Comparison of ENCODE assay signal across 21 cellular contexts in the genomic region with DNA sequence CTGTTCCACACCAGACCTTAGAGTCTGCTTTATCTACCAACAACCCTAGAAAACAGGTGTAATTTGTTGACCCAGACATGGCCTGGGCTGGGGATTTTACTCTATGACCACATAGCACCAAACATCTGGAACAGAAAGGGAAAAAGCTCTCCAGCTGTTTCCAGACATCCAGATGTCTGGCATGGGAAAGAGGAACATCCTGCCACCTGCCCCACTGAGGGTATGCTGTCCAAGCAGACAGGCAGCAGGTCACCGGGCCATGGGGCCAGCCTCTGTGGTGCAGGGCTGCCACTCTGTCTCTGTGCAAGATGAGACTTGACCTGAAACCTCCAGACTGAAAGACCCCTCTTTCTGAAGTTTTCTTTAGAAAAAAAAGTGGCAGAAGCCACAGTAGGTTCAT.
"Had no signal": no experiment of that assay in that cellular context is flagged by ENCODE, and none has a peak within 500 bp of the region (broad histone marks: within the 10 kb centered on the region; RNA-seq: fewer than 3 reads in every experiment).

No MANE protein-coding gene starts in this region.

- H3K36me3 ChIP-seq: cardiac muscle cell, neutrophil, ovary, prostate gland, upper lobe of left lung had no signal

- H3K27me3 ChIP-seq: body of pancreas, neutrophil, ovary, upper lobe of left lung had no signal

- H3K4me3 Mint-ChIP-seq: activated CD4-positive, alpha-beta memory T cell treated with anti-CD3 and anti-CD28 coated beads, Interleukin-2, amount 10 ng/mL, durations not matched to agents 7 days and 5 days; activated CD8-positive, alpha-beta memory T cell treated with anti-CD3 and anti-CD28 coated beads, Interleukin-2, amount 10 ng/mL, durations not matched to agents 7 days and 5 days; activated naive CD4-positive, alpha-beta T cell treated with anti-CD3 and anti-CD28 coated beads, Interleukin-2, amount 50 U/mL, for 24 hours; activated T-helper 1 cell treated with anti-CD3 and anti-CD28 coated beads, Interleukin-12 subunit alpha, Interleukin-12 subunit beta, Interleukin-2, Interleukin-4 antibody, amounts not matched to agents 30 ng/mL and 10 ng/mL and 1 ng/mL, durations not matched to agents 14 hours and 24 hours and 36 hours; dendritic cell treated with granulocyte-macrophage colony-stimulating factor and Interleukin-4, amounts not matched to agents 40 ng/mL and 50 ng/mL, for 4 days; naive thymus-derived CD4-positive, alpha-beta T cell had no signal

- H3K9me3 ChIP-seq: body of pancreas, neutrophil, ovary, prostate gland, upper lobe of left lung had no signal

- H3K27me3 Mint-ChIP-seq: activated naive CD4-positive, alpha-beta T cell treated with anti-CD3 and anti-CD28 coated beads, Interleukin-2, amount 50 U/mL, for 24 hours had no signal

- H3K4me3 ChIP-seq: body of pancreas, cardiac muscle cell, lung, ovary, prostate gland, upper lobe of left lung had no signal

- ATAC-seq: activated CD8-positive, alpha-beta memory T cell treated with anti-CD3 and anti-CD28 coated beads, Interleukin-2, amount 10 ng/mL, durations not matched to agents 7 days and 5 days; body of pancreas; naive thymus-derived CD4-positive, alpha-beta T cell; stimulated activated naive CD8-positive, alpha-beta T cell treated with anti-CD3 and anti-CD28 coated beads, Interleukin-15, Interleukin-2, amounts not matched to agents 100 U/mL and 50 U/mL, for 24 hours had no signal

- H3K36me3 Mint-ChIP-seq: activated CD8-positive, alpha-beta memory T cell treated with anti-CD3 and anti-CD28 coated beads, Interleukin-2, amount 10 ng/mL, durations not matched to agents 7 days and 5 days; activated naive CD4-positive, alpha-beta T cell treated with anti-CD3 and anti-CD28 coated beads, Interleukin-2, amount 50 U/mL, for 24 hours had no signal

- H3K27ac Mint-ChIP-seq: activated CD4-positive, alpha-beta memory T cell treated with anti-CD3 and anti-CD28 coated beads, Interleukin-2, amount 10 ng/mL, durations not matched to agents 7 days and 5 days; activated CD8-positive, alpha-beta memory T cell treated with anti-CD3 and anti-CD28 coated beads, Interleukin-2, amount 10 ng/mL, durations not matched to agents 7 days and 5 days; activated T-helper 1 cell treated with anti-CD3 and anti-CD28 coated beads, Interleukin-12 subunit alpha, Interleukin-12 subunit beta, Interleukin-2, Interleukin-4 antibody, amounts not matched to agents 30 ng/mL and 10 ng/mL and 1 ng/mL, durations not matched to agents 14 hours and 24 hours and 36 hours; dendritic cell treated with granulocyte-macrophage colony-stimulating factor and Interleukin-4, amounts not matched to agents 40 ng/mL and 50 ng/mL, for 4 days had no signal

- H3K9me3 Mint-ChIP-seq: activated CD4-positive, alpha-beta memory T cell treated with anti-CD3 and anti-CD28 coated beads, Interleukin-2, amount 10 ng/mL, durations not matched to agents 7 days and 5 days; activated naive CD4-positive, alpha-beta T cell treated with anti-CD3 and anti-CD28 coated beads, Interleukin-2, amount 50 U/mL, for 24 hours; activated T-helper 1 cell treated with anti-CD3 and anti-CD28 coated beads, Interleukin-12 subunit alpha, Interleukin-12 subunit beta, Interleukin-2, Interleukin-4 antibody, amounts not matched to agents 30 ng/mL and 10 ng/mL and 1 ng/mL, durations not matched to agents 14 hours and 24 hours and 36 hours; dendritic cell treated with granulocyte-macrophage colony-stimulating factor and Interleukin-4, amounts not matched to agents 40 ng/mL and 50 ng/mL, for 4 days; naive thymus-derived CD4-positive, alpha-beta T cell had no signal

- H3K27ac ChIP-seq: body of pancreas, cardiac muscle cell, neutrophil, ovary, prostate gland, upper lobe of left lung had no signal

- H3K4me1 ChIP-seq: body of pancreas, prostate gland had no signal

- DNase-seq: activated CD4-positive, alpha-beta memory T cell treated with anti-CD3 and anti-CD28 coated beads, Interleukin-2, amount 10 ng/mL, durations not matched to agents 7 days and 5 days; activated CD4-positive, alpha-beta T cell treated with anti-CD3 and anti-CD28 coated beads for 48 hours; activated CD8-positive, alpha-beta memory T cell treated with anti-CD3 and anti-CD28 coated beads, Interleukin-2, amount 10 ng/mL, durations not matched to agents 7 days and 5 days; activated gamma-delta T cell treated with Interleukin-2 at 50 U/mL for 16 hours; anterior cingulate cortex; body of pancreas; effector CD4-positive, alpha-beta T cell; kidney; naive thymus-derived CD4-positive, alpha-beta T cell; ovary; stimulated activated CD4-positive, alpha-beta T cell treated with anti-CD3 and anti-CD28 coated beads, Interleukin-12 subunit alpha, Interleukin-12 subunit beta, amount 100 ng/mL, for 4 hours; stimulated activated CD4-positive, alpha-beta T cell treated with anti-CD3 and anti-CD28 coated beads, Interleukin-4, amount 100 ng/mL, for 4 hours; stimulated activated naive CD8-positive, alpha-beta T cell treated with anti-CD3 and anti-CD28 coated beads, Interleukin-15, Interleukin-2, amounts not matched to agents 100 U/mL and 50 U/mL, for 24 hours had no signal
